Comparison of ENCODE assay signal across 8 cellular contexts in the genomic region with DNA sequence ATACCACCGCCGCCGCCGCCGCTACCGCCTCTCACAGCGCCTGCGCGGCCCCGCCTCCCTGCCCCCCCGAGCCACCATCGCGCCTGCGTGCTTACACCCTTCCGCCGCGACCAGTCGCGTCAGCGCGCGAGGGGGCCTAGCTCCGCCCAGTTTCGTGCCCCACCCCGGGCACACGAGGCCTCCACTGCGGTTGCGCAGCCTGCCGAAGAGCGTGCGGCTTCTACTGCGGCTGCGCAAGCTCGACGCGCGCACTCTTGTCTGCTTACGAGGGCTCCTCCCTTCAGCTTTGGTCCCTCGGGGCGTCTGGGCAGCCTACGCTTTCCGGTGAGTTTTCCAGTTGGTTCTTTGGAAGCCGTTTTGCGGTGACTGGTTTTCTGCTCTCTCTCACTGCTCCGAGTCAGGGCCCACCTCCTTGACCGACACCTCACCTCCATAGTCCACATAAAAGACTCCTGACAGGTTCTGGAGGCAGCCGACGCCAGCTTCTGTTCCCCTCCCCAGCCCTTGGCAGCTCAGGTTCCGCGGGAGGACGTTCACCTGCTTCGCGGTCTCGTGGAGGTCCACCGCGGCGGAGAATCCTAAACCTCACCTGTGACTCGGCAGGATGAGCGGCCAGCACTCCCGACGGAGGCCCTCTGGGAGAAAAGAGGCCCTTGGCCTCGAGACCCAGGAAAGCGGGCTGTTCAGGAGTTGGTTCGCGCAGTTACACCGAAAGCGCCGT. TPM values are rescaled to one million over a fixed set of nuclear protein-coding genes. Genes with fewer than 3 reads are reported as not detected.
DNase-seq lines count a peak whose midpoint lies in the region; ATAC-seq, FAIRE-seq and TF ChIP-seq lines count a peak whose summit lies in the region.

TSS of gene PITPNB (minus strand) at position 35 of the 721 bp plus-strand sequence. CDS start 65 bp downstream, outside the sequence.

- H3K4me2 ChIP-seq in HepG2 (ENCODE audit: low read depth, low read length) = peak within 1 kb of the TSS; percentile 97

- H4K20me1 ChIP-seq in HepG2 (ENCODE audit: insufficient read depth, low read length) = peaks cover 34% of the 10 kb centered on the region

- no peaks in the 10 kb centered on the region; a peak in 1 of 5 replicates for H3K27me3 ChIP-seq in HepG2 (ENCODE audit: control insufficient read depth in 1 of 2, insufficient read depth in 2 of 2, low read length in 2 of 2)

- ATAC-seq in GM19438 (IDR thresholded peaks at IDR 0.05; ENCODE audit: low read depth, unreplicated experiment) (peak; percentile 65), HG03571 (IDR thresholded peaks at IDR 0.05; ENCODE audit: unreplicated experiment) (peak; percentile 57), HepG2 (peak; percentile 92)

- peak within 1 kb of the TSS; percentile 80 for H3K27ac ChIP-seq in HepG2 (ENCODE audit: extremely low read length, insufficient read depth, low read length)

- peak; percentile 100 for DNase-seq in CD1c-positive myeloid dendritic cell (ENCODE audit: extremely low spot score)
- peak; percentile 97 for DNase-seq in NCI-H82 (lab: John Stamatoyannopoulos, UW)
- DNase-seq in activated CD4-positive, alpha-beta T cell treated with anti-CD3 and anti-CD28 coated beads, Interleukin-2, amount 50 U/mL, for 48 hours = peak; percentile 97 to 98
- DNase-seq in dermis blood vessel endothelial cell = peak; percentile 98
- peak; percentile 93 for DNase-seq in HepG2 (ENCODE audit: low spot score)
- peak; percentile 98 to 99 for DNase-seq in stimulated activated CD4-positive, alpha-beta T cell treated with anti-CD3 and anti-CD28 coated beads, Interleukin-2, amount 100 ng/mL, for 48 hours

- TF ChIP-seq POLR2A in HepG2 (IDR thresholded peaks at IDR 0.05; ENCODE audit: insufficient read depth in 1 of 2, low read depth in 2 of 2, low read length in 2 of 2) = peak; percentile 87 to 91

- peaks cover 50% of the 10 kb centered on the region for H3K4me1 ChIP-seq in HepG2 (ENCODE audit: insufficient read depth, low read length)

- in situ Hi-C loops in HepG2 (cut with HindIII; ENCODE audit: extremely low pct_ligation_motif_present, low pct_unique_long_range_greater_than_20kb) = no loop called here

- POLR2A ChIA-PET in HepG2 (lab: Yijun Ruan, JAX) = interaction anchor here (0.7 to 1.7 kb wide), 6 partner anchors 8 to 49 kb away, joined by 3 to 7 read pairs (median 4); no protein-coding TSS in a partner anchor

- CTCF ChIA-PET in HepG2 (lab: Yijun Ruan, JAX; ENCODE audit: low intra/inter-chr PET ratio, low total read pairs) = no interaction called here

- H3K9me3 ChIP-seq in HepG2 (ENCODE audit: low read length) = no peaks in the 10 kb centered on the region

- H3K9ac ChIP-seq in HepG2 (ENCODE audit: insufficient read depth, low read depth, low read length) = peak within 1 kb of the TSS; percentile 87

- TF ChIP-seq CTCF in HepG2 (CRISPR knock-in tag; IDR thresholded peaks at IDR 0.05) = no peak

- no peak for TF ChIP-seq RAD21 in HepG2 (CRISPR knock-in tag; IDR thresholded peaks at IDR 0.05)

- TF ChIP-seq EP300 in HepG2 (IDR thresholded peaks at IDR 0.05; ENCODE audit: low read depth in 2 of 2, low read length in 2 of 2) (no peak), HepG2 (CRISPR knock-in tag; IDR thresholded peaks at IDR 0.05; ENCODE audit: borderline replicate concordance) (no peak)

- intact Hi-C loops in HepG2 (cut with micrococcal nuclease; ENCODE audit: unreplicated experiment) = loop anchor here (10.0 kb wide), 1 partner anchor 55 kb away; no protein-coding TSS in a partner anchor

- H3K4me3 ChIP-seq in HepG2 (replicated peaks in 1 of 3; ENCODE audit: insufficient read depth in 1 of 3, low read depth in 2 of 3, low read length in 3 of 3) = peak within 1 kb of the TSS; percentile 77 to 92 (median 90)

- no peak within 1 kb of the TSS for H2AFZ ChIP-seq in HepG2 (ENCODE audit: low read length)

- no peak for FAIRE-seq in HepG2 (lab: Jason Lieb, UNC)

- WGBS in HepG2 (ENCODE audit: low lambda C conversion rate) = under 1% methylated on average over 38 of the region's 68 CpGs

- BruUV-seq in HepG2 (replicated peaks; lab: Mats Ljungman, UMichigan) = TSS peak; percentile 72

- H3K79me2 ChIP-seq in HepG2 (ENCODE audit: insufficient read depth, low read length) = peaks cover 86% of the 10 kb centered on the region

- H3K36me3 ChIP-seq in HepG2 (replicated peaks in 1 of 2; ENCODE audit: control insufficient read depth in 1 of 2, insufficient read depth in 2 of 2, low read length in 2 of 2) = peaks cover 2% of the 10 kb centered on the region in 2 experiments; a peak in 1 of 5 replicates

TF ChIP-seq in HepG2, 621 proteins besides CTCF, POLR2A, EP300 and RAD21 (continues in another document):
- TF ChIP-seq ZNF282 (IDR thresholded peaks at IDR 0.05; ENCODE audit: partially characterized antibody) (no peak), MATR3 (CRISPR knock-in tag; IDR thresholded peaks at IDR 0.05) (no peak), MBNL3 (CRISPR knock-in tag; conservative IDR thresholded peaks at IDR 0.05) (no peak), ZNF251 (CRISPR knock-in tag; IDR thresholded peaks at IDR 0.05) (no peak), REPIN1 (CRISPR knock-in tag; IDR thresholded peaks at IDR 0.05; ENCODE audit: borderline replicate concordance, low read depth) (peak; percentile 44; the same call in 1 of the 2 replicates), ZNF615 (CRISPR knock-in tag; IDR thresholded peaks at IDR 0.05; ENCODE audit: borderline replicate concordance) (no peak), XBP1 (CRISPR knock-in tag; IDR thresholded peaks at IDR 0.05) (no peak), ZNF10 (CRISPR knock-in tag; IDR thresholded peaks at IDR 0.05; ENCODE audit: borderline replicate concordance, low read depth) (no peak), ZNF850 (CRISPR knock-in tag; conservative IDR thresholded peaks at IDR 0.05) (no peak), KMT2A (CRISPR knock-in tag; IDR thresholded peaks at IDR 0.05) (peak; percentile 67), BCL6 (CRISPR knock-in tag; IDR thresholded peaks at IDR 0.05) (no peak), KDM6A (CRISPR knock-in tag; IDR thresholded peaks at IDR 0.05; ENCODE audit: low read depth) (no peak), ZNF792 (CRISPR knock-in tag; IDR thresholded peaks at IDR 0.05) (no peak; the same call in 1 of the 2 replicates), HNF4G (IDR thresholded peaks at IDR 0.05; ENCODE audit: borderline replicate concordance, low read depth, low read length) (no peak), HNF4G (CRISPR knock-in tag; IDR thresholded peaks at IDR 0.05; ENCODE audit: borderline replicate concordance, low read depth) (no peak), SATB2 (CRISPR knock-in tag; IDR thresholded peaks at IDR 0.05) (no peak), KDM1A (CRISPR knock-in tag; IDR thresholded peaks at IDR 0.05) (no peak)
- TF ChIP-seq, protein P1, sequence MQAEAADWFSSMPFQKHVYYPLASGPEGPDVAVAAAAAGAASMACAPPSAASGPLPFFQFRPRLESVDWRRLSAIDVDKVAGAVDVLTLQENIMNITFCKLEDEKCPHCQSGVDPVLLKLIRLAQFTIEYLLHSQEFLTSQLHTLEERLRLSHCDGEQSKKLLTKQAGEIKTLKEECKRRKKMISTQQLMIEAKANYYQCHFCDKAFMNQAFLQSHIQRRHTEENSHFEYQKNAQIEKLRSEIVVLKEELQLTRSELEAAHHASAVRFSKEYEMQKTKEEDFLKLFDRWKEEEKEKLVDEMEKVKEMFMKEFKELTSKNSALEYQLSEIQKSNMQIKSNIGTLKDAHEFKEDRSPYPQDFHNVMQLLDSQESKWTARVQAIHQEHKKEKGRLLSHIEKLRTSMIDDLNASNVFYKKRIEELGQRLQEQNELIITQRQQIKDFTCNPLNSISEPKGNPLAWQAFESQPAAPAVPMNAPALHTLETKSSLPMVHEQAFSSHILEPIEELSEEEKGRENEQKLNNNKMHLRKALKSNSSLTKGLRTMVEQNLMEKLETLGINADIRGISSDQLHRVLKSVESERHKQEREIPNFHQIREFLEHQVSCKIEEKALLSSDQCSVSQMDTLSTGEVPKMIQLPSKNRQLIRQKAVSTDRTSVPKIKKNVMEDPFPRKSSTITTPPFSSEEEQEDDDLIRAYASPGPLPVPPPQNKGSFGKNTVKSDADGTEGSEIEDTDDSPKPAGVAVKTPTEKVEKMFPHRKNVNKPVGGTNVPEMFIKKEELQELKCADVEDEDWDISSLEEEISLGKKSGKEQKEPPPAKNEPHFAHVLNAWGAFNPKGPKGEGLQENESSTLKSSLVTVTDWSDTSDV (CRISPR knock-in tag; IDR thresholded peaks at IDR 0.05) = peak; percentile 27; the same call in 1 of the 2 replicates

RNA-seq across cellular contexts. Expression of gene PITPNB, which starts in this region (rescaled TPM):
- 32.0 and 50.9 TPM in 2 replicates for total RNA-seq in dermis blood vessel endothelial cell
- 17.0 and 40.7 TPM in 2 replicates for total RNA-seq in HepG2 (2016; rRNA removed; fragmentation: Illumina TruSeq; extraction: Trizol)
- 23.7 and 24.5 TPM in 2 replicates for total RNA-seq in HepG2 (2016; cell fraction: cytosol; rRNA removed; fragmentation: Illumina TruSeq; extraction: Trizol; ENCODE audit: low read depth)
- 17.3 and 36.3 TPM in 2 replicates for total RNA-seq in HepG2 (2016; cell fraction: insoluble cytoplasmic fraction; rRNA removed; fragmentation: Illumina TruSeq; extraction: Trizol)
- total RNA-seq in HepG2 (2016; cell fraction: membrane; rRNA removed; fragmentation: Illumina TruSeq; extraction: Trizol) = 17.7 and 19.6 TPM in 2 replicates
- 30.0 and 32.6 TPM in 2 replicates for total RNA-seq in HepG2 (2016; cell fraction: nucleus; rRNA removed; fragmentation: Illumina TruSeq; extraction: Trizol)
- polyA plus RNA-seq in HepG2 (2011; rRNA removed) = 28.1 and 30.1 TPM in 2 replicates
- 12.4 and 18.9 TPM in 2 replicates for polyA plus RNA-seq in HepG2 (2011; cell fraction: cytosol; rRNA removed)
- polyA plus RNA-seq in HepG2 (2011; cell fraction: nucleus; rRNA removed) = 12.4 and 19.6 TPM in 2 replicates
- polyA plus RNA-seq in HepG2 (2012) = 34.7 and 41.5 TPM in 2 replicates
- 4.7 and 4.8 TPM in 2 replicates for polyA plus RNA-seq in HepG2 (2016; cell fraction: cytosol; fragmentation: Illumina TruSeq; extraction: Trizol; ENCODE audit: low read depth)
- polyA plus RNA-seq in HepG2 (2016; cell fraction: insoluble cytoplasmic fraction; fragmentation: Illumina TruSeq; extraction: Trizol; ENCODE audit: low read depth) = 82.4 and 83.3 TPM in 2 replicates
- polyA plus RNA-seq in HepG2 (2016; cell fraction: membrane; fragmentation: Illumina TruSeq; extraction: Trizol; ENCODE audit: low read depth) = 12.6 and 14.2 TPM in 2 replicates
- polyA plus RNA-seq in HepG2 (2016; cell fraction: nucleus; fragmentation: Illumina TruSeq; extraction: Trizol; ENCODE audit: insufficient read depth, low read depth) = 48.7 and 48.8 TPM in 2 replicates
- 19.2 and 28.5 TPM in 2 replicates for polyA minus RNA-seq in HepG2 (2011; rRNA and poly(A)+ RNA removed; ENCODE audit: low replicate concordance)
- polyA minus RNA-seq in HepG2 (2011; cell fraction: cytosol; rRNA and poly(A)+ RNA removed) = 16.3 and 22.9 TPM in 2 replicates
- 58.1 and 64.4 TPM in 2 replicates for polyA minus RNA-seq in HepG2 (2011; cell fraction: nucleus; rRNA and poly(A)+ RNA removed)

Comparison
In these comparisons a context has a peak if more than half of its experiments do, and no peak if none do; other contexts are left out.
1. Peak in every context shown above with its lines: DNase-seq, ATAC-seq, H3K4me3 ChIP-seq and H3K27ac ChIP-seq.